11 cellular contexts compared by ENCODE assay signal in the genomic region with DNA sequence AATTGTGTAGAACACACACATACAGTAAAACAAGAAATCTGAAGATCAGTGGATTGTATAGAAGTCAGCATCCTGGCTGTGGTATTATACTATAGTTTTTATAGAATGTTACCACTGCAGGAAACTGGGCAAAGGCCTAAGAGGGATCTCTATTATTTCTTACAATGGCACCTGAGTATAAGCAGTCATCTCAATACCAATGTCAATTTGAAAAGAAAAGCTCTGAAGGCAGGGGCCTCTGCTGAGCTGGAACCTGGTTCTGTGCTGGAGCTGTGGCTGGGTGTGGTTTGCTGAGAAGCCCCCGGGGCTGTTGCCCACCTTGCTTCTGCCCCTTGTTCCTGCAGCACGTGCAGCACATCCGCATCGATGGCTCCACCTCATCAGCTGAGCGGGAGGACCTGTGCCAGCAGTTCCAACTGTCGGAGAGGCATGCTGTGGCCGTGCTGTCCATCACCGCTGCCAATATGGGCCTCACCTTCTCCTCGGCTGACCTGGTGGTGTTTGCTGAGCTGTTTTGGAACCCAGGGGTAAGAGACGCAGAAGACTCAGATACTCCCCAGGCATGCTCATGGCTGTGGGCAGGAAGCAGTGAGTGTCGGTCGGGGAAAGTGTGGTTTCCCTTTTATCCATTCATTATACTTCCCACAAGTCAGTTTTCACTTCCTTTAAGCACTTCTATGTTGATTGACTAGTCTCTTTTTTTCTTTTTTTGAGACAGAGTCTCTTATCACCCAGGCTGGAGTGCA. TPM values are rescaled to one million over a fixed set of nuclear protein-coding genes. Genes with fewer than 3 reads are reported as not detected.
DNase-seq lines count a peak whose midpoint lies in the region; ATAC-seq and TF ChIP-seq lines count a peak whose summit lies in the region.
"Had no signal": no experiment of that assay in that cellular context is flagged by ENCODE, and none has a peak within 500 bp of the region (broad histone marks: within the 10 kb centered on the region; RNA-seq: fewer than 3 reads in every experiment).

No MANE protein-coding gene starts in this region.

- H3K27ac ChIP-seq in ovary (no peak overlapping the region), GM23338 (ENCODE audit: low read depth) (no peak overlapping the region)
- H3K27ac ChIP-seq: A549, spleen had no signal

- H3K4me3 ChIP-seq in ovary (no peak overlapping the region), GM23338 (no peak overlapping the region)
- H3K4me3 ChIP-seq: A549, spleen had no signal

- POLR2A ChIA-PET in T-cell (lab: Charles Lee), result no interaction called here

- intact Hi-C loops in activated CD4-positive, alpha-beta T cell treated with anti-CD3 and anti-CD28 coated beads, Interleukin-2, amount 10 ng/mL, durations not matched to agents 24 days and 14 days (cut with micrococcal nuclease), result loop anchor here (5.0 to 10.0 kb wide), 4 partner anchors 63 to 750 kb away; partner anchors contain the start of gene SMARCAL1
- intact Hi-C loops in sciatic nerve (cut with DNase I) (no loop called here), ovary (cut with DNase I) (no loop called here)

- no peaks in the 10 kb centered on the region for H3K9me3 Mint-ChIP-seq in activated CD4-positive, alpha-beta T cell treated with anti-CD3 and anti-CD28 coated beads, Interleukin-2, amount 10 ng/mL, durations not matched to agents 24 days and 14 days
- H3K9me3 Mint-ChIP-seq in T-cell, result no peaks in the 10 kb centered on the region
- no peaks in the 10 kb centered on the region for H3K9me3 Mint-ChIP-seq in progenitor cell of endocrine pancreas (ENCODE audit: low read depth)
- H3K9me3 Mint-ChIP-seq in GM23338, result no peaks in the 10 kb centered on the region
- H3K9me3 Mint-ChIP-seq: brain had no signal

- no peaks in the 10 kb centered on the region for H3K9me2 ChIP-seq in GM23338 (ENCODE audit: insufficient read depth)

- no peak overlapping the region for H3K4me2 ChIP-seq in GM23338
- H3K4me2 ChIP-seq: A549 had no signal

- no peaks in the 10 kb centered on the region for H3K79me2 ChIP-seq in GM23338 (replicated peaks; ENCODE audit: insufficient read depth)

- H3K4me1 ChIP-seq in ovary (ENCODE audit: insufficient read depth) (no peaks in the 10 kb centered on the region), GM23338 (ENCODE audit: insufficient read depth) (peaks cover 6% of the 10 kb centered on the region; the same call in 1 of the 2 replicates)
- H3K4me1 ChIP-seq: A549 had no signal

- peak overlapping the region; percentile 67 for H3K27ac Mint-ChIP-seq in activated CD4-positive, alpha-beta T cell treated with anti-CD3 and anti-CD28 coated beads, Interleukin-2, amount 10 ng/mL, durations not matched to agents 24 days and 14 days
- H3K27ac Mint-ChIP-seq in T-cell (peak overlapping the region; percentile 11 to 19), progenitor cell of endocrine pancreas (no peak overlapping the region), GM23338 (no peak overlapping the region)
- H3K27ac Mint-ChIP-seq: brain had no signal

- no peaks in the 10 kb centered on the region for H4K20me1 ChIP-seq in GM23338 (replicated peaks; ENCODE audit: insufficient read depth)

- H3F3A ChIP-seq in GM23338 (replicated peaks; ENCODE audit: low read depth), result no peaks in the 10 kb centered on the region

- DNase-seq in activated CD4-positive, alpha-beta T cell treated with anti-CD3 and anti-CD28 coated beads, Interleukin-2, amount 10 ng/mL, durations not matched to agents 24 days and 14 days, result peak; percentile 77
- DNase-seq in activated CD4-positive, alpha-beta T cell treated with anti-CD3 and anti-CD28 coated beads for 1 hour, result no peak
- peak in 4 of 34 experiments; percentile 0 to 14 (median 6) for DNase-seq in T-cell
- DNase-seq in sciatic nerve (ENCODE audit: low spot score), result no peak
- DNase-seq in progenitor cell of endocrine pancreas (ENCODE audit: low spot score, unreplicated experiment), result no peak
- no peak for DNase-seq in ovary
- DNase-seq in GM23338 (ENCODE audit: low spot score), result no peak
- DNase-seq: spleen had no signal

- no peak overlapping the region for H2AFZ ChIP-seq in GM23338

- no peaks in the 10 kb centered on the region for H3K27me3 Mint-ChIP-seq in activated CD4-positive, alpha-beta T cell treated with anti-CD3 and anti-CD28 coated beads, Interleukin-2, amount 10 ng/mL, durations not matched to agents 24 days and 14 days
- no peaks in the 10 kb centered on the region for H3K27me3 Mint-ChIP-seq in T-cell
- no peaks in the 10 kb centered on the region for H3K27me3 Mint-ChIP-seq in progenitor cell of endocrine pancreas
- no peaks in the 10 kb centered on the region for H3K27me3 Mint-ChIP-seq in GM23338 (ENCODE audit: insufficient read depth, low read depth, poor library complexity)
- H3K27me3 Mint-ChIP-seq: brain had no signal

- H3K36me3 ChIP-seq in ovary (no peaks in the 10 kb centered on the region), GM23338 (ENCODE audit: insufficient read depth) (no peaks in the 10 kb centered on the region)

- CTCF ChIA-PET in T-cell (lab: Charles Lee), result no interaction called here

- ATAC-seq in HG02938 (IDR thresholded peaks at IDR 0.05; ENCODE audit: unreplicated experiment), result peak; percentile 82
- ATAC-seq in T-cell (replicated peaks in 1 of 4), result peak; percentile 56 to 89 (median 58)
- ATAC-seq in sciatic nerve, result peak; percentile 27
- ATAC-seq in GM23338, result no peak
- ATAC-seq: A549 had no signal

- peaks cover 36% of the 10 kb centered on the region for H3K36me3 Mint-ChIP-seq in activated CD4-positive, alpha-beta T cell treated with anti-CD3 and anti-CD28 coated beads, Interleukin-2, amount 10 ng/mL, durations not matched to agents 24 days and 14 days (ENCODE audit: low read depth)
- H3K36me3 Mint-ChIP-seq in T-cell (peaks cover 23% of the 10 kb centered on the region), progenitor cell of endocrine pancreas (ENCODE audit: insufficient read depth) (peaks cover 12% of the 10 kb centered on the region), GM23338 (ENCODE audit: low read depth) (no peaks in the 10 kb centered on the region; the same call in 2 of the 3 replicates)

- H3K27me3 ChIP-seq in ovary (no peaks in the 10 kb centered on the region), GM23338 (ENCODE audit: insufficient read depth) (no peaks in the 10 kb centered on the region)
- H3K27me3 ChIP-seq: spleen had no signal

- 93 to 94% (median 93%) methylated on average over 12 of the region's 12 CpGs for WGBS in ovary, 3 donors

- TF ChIP-seq EP300 in ovary (IDR thresholded peaks at IDR 0.05), result no peak

- H3K4me1 Mint-ChIP-seq in activated CD4-positive, alpha-beta T cell treated with anti-CD3 and anti-CD28 coated beads, Interleukin-2, amount 10 ng/mL, durations not matched to agents 24 days and 14 days, result peaks cover 19% of the 10 kb centered on the region
- H3K4me1 Mint-ChIP-seq in T-cell (peaks cover 14 to 15% (median 14%) of the 10 kb centered on the region in 3 donors), progenitor cell of endocrine pancreas (ENCODE audit: low read depth) (peaks cover 2% of the 10 kb centered on the region), GM23338 (peaks cover 9% of the 10 kb centered on the region)
- H3K4me1 Mint-ChIP-seq: brain had no signal

- H3K4me3 Mint-ChIP-seq in activated CD4-positive, alpha-beta T cell treated with anti-CD3 and anti-CD28 coated beads, Interleukin-2, amount 10 ng/mL, durations not matched to agents 24 days and 14 days, result peak overlapping the region; percentile 48
- H3K4me3 Mint-ChIP-seq in T-cell (peak overlapping the region in 2 of 3 donors; percentile 17 to 53), progenitor cell of endocrine pancreas (ENCODE audit: low read depth) (no peak overlapping the region), GM23338 (no peak overlapping the region)
- H3K4me3 Mint-ChIP-seq: brain had no signal

- no peaks in the 10 kb centered on the region for H3K9me3 ChIP-seq in ovary
- H3K9me3 ChIP-seq: A549, spleen had no signal

- TF ChIP-seq CTCF in progenitor cell of endocrine pancreas (IDR thresholded peaks at IDR 0.05; ENCODE audit: unreplicated experiment) (no peak), ovary (IDR thresholded peaks at IDR 0.05) (no peak), GM23338 (conservative IDR thresholded peaks at IDR 0.05; ENCODE audit: low read depth in 2 of 2) (no peak)

- no peak for TF ChIP-seq POLR2A in ovary (IDR thresholded peaks at IDR 0.05)

TF ChIP-seq in GM23338, 12 proteins besides CTCF, POLR2A, EP300 and RAD21 (continues in another document):
- TF ChIP-seq EZH2 (IDR thresholded peaks at IDR 0.05; ENCODE audit: low read depth, unreplicated experiment) (no peak), ZNF331 (CRISPR knock-in tag; IDR thresholded peaks at IDR 0.05; ENCODE audit: low read depth) (no peak)

RNA-seq across cellular contexts. Expression of gene RPL37A, which starts 23.5 kb away (rescaled TPM):
- 3,125 and 3,168 TPM in 2 replicates for total RNA-seq in activated CD4-positive, alpha-beta T cell treated with anti-CD3 and anti-CD28 coated beads, Interleukin-2, amount 10 ng/mL, durations not matched to agents 24 days and 14 days
- total RNA-seq in T-cell (1,000 to 10,000 TPM; 3,102 to 3,715 (median 3,468) TPM), sciatic nerve (1,810 TPM), progenitor cell of endocrine pancreas (2,606 and 2,721 TPM in 2 replicates), ovary (1,000 to 10,000 TPM; 3,187 to 6,025 (median 4,762) TPM)
- polyA plus RNA-seq in ovary (1,000 to 10,000 TPM; 6,365 to 7,390 TPM), GM23338 (2016; fragmentation: Nextera tagmentation; extraction: Ambion mirVana) (5,036 and 5,564 TPM in 2 replicates)
- total RNA-seq in GM23338 (2014; rRNA removed; shearing (Covaris generic)), result 879 and 1,118 TPM in 2 replicates

Comparison
In these comparisons a context has a peak if more than half of its experiments do, and no peak if none do; other contexts are left out.
1. H3K27ac Mint-ChIP-seq: peak in activated CD4-positive, alpha-beta T cell treated with anti-CD3 and anti-CD28 coated beads, Interleukin-2, amount 10 ng/mL, durations not matched to agents 24 days and 14 days (single experiment) and T-cell (2 of 2); none in progenitor cell of endocrine pancreas (single experiment) and GM23338 (single experiment).
2. H3K4me3 Mint-ChIP-seq: peak in activated CD4-positive, alpha-beta T cell treated with anti-CD3 and anti-CD28 coated beads, Interleukin-2, amount 10 ng/mL, durations not matched to agents 24 days and 14 days (single experiment) and T-cell (2 of 3); none in progenitor cell of endocrine pancreas (single experiment) and GM23338 (single experiment).